Comparison of ENCODE assay signal across 1 cellular context in the genomic region with DNA sequence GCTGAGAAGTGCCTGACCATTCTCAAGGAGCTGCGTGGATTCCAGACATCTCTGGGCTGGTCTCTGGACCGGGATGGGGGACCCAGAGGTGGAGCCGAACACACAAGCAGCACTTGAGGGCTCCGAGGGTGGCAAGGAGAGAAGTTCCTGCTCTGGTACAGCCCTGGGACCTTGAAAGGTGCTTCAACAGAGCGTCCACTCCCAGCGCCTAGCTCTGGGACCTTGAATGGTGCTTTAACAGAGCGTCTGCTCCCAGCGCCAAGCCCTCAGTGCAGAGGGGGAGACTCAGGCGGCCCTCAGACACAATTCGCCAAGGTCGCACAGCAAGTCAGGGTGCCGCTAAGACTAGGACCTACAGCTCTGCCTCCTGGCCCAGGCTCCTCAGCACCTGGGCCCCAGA.
TF ChIP-seq lines count a peak whose summit lies in the region.

No MANE protein-coding gene starts in this region.

TF ChIP-seq in WTC11, 78 proteins besides CTCF, POLR2A, EP300 and RAD21 (continued from another document):
- TF ChIP-seq, protein P1, sequence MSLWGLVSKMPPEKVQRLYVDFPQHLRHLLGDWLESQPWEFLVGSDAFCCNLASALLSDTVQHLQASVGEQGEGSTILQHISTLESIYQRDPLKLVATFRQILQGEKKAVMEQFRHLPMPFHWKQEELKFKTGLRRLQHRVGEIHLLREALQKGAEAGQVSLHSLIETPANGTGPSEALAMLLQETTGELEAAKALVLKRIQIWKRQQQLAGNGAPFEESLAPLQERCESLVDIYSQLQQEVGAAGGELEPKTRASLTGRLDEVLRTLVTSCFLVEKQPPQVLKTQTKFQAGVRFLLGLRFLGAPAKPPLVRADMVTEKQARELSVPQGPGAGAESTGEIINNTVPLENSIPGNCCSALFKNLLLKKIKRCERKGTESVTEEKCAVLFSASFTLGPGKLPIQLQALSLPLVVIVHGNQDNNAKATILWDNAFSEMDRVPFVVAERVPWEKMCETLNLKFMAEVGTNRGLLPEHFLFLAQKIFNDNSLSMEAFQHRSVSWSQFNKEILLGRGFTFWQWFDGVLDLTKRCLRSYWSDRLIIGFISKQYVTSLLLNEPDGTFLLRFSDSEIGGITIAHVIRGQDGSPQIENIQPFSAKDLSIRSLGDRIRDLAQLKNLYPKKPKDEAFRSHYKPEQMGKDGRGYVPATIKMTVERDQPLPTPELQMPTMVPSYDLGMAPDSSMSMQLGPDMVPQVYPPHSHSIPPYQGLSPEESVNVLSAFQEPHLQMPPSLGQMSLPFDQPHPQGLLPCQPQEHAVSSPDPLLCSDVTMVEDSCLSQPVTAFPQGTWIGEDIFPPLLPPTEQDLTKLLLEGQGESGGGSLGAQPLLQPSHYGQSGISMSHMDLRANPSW (CRISPR knock-in tag; conservative IDR thresholded peaks at IDR 0.05; ENCODE audit: low read depth) = no peak
- TF ChIP-seq GABPB1 (CRISPR knock-in tag; IDR thresholded peaks at IDR 0.05) = no peak
- TF ChIP-seq, protein P2, sequence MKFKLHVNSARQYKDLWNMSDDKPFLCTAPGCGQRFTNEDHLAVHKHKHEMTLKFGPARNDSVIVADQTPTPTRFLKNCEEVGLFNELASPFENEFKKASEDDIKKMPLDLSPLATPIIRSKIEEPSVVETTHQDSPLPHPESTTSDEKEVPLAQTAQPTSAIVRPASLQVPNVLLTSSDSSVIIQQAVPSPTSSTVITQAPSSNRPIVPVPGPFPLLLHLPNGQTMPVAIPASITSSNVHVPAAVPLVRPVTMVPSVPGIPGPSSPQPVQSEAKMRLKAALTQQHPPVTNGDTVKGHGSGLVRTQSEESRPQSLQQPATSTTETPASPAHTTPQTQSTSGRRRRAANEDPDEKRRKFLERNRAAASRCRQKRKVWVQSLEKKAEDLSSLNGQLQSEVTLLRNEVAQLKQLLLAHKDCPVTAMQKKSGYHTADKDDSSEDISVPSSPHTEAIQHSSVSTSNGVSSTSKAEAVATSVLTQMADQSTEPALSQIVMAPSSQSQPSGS (CRISPR knock-in tag; IDR thresholded peaks at IDR 0.05; ENCODE audit: borderline replicate concordance, low read depth) = no peak
- TF ChIP-seq ATF1 (CRISPR knock-in tag; IDR thresholded peaks at IDR 0.05) = no peak
- TF ChIP-seq, protein P3, sequence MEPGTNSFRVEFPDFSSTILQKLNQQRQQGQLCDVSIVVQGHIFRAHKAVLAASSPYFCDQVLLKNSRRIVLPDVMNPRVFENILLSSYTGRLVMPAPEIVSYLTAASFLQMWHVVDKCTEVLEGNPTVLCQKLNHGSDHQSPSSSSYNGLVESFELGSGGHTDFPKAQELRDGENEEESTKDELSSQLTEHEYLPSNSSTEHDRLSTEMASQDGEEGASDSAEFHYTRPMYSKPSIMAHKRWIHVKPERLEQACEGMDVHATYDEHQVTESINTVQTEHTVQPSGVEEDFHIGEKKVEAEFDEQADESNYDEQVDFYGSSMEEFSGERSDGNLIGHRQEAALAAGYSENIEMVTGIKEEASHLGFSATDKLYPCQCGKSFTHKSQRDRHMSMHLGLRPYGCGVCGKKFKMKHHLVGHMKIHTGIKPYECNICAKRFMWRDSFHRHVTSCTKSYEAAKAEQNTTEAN (CRISPR knock-in tag; IDR thresholded peaks at IDR 0.05) = no peak
- no peak for TF ChIP-seq ZNF416 (CRISPR knock-in tag; IDR thresholded peaks at IDR 0.05)
- TF ChIP-seq, protein P4, sequence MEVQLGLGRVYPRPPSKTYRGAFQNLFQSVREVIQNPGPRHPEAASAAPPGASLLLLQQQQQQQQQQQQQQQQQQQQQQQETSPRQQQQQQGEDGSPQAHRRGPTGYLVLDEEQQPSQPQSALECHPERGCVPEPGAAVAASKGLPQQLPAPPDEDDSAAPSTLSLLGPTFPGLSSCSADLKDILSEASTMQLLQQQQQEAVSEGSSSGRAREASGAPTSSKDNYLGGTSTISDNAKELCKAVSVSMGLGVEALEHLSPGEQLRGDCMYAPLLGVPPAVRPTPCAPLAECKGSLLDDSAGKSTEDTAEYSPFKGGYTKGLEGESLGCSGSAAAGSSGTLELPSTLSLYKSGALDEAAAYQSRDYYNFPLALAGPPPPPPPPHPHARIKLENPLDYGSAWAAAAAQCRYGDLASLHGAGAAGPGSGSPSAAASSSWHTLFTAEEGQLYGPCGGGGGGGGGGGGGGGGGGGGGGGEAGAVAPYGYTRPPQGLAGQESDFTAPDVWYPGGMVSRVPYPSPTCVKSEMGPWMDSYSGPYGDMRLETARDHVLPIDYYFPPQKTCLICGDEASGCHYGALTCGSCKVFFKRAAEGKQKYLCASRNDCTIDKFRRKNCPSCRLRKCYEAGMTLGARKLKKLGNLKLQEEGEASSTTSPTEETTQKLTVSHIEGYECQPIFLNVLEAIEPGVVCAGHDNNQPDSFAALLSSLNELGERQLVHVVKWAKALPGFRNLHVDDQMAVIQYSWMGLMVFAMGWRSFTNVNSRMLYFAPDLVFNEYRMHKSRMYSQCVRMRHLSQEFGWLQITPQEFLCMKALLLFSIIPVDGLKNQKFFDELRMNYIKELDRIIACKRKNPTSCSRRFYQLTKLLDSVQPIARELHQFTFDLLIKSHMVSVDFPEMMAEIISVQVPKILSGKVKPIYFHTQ (CRISPR knock-in tag; IDR thresholded peaks at IDR 0.05) = no peak
- TF ChIP-seq ELF4 (CRISPR knock-in tag; IDR thresholded peaks at IDR 0.05; ENCODE audit: low read depth) = no peak
- TF ChIP-seq ZNF671 (CRISPR knock-in tag; IDR thresholded peaks at IDR 0.05) = no peak
- TF ChIP-seq SMAD4 (CRISPR knock-in tag; IDR thresholded peaks at IDR 0.05) = no peak
- TF ChIP-seq CREM (CRISPR knock-in tag; IDR thresholded peaks at IDR 0.05) = no peak
- TF ChIP-seq, protein P5, sequence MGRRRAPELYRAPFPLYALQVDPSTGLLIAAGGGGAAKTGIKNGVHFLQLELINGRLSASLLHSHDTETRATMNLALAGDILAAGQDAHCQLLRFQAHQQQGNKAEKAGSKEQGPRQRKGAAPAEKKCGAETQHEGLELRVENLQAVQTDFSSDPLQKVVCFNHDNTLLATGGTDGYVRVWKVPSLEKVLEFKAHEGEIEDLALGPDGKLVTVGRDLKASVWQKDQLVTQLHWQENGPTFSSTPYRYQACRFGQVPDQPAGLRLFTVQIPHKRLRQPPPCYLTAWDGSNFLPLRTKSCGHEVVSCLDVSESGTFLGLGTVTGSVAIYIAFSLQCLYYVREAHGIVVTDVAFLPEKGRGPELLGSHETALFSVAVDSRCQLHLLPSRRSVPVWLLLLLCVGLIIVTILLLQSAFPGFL (CRISPR knock-in tag; IDR thresholded peaks at IDR 0.05; ENCODE audit: borderline replicate concordance) = no peak
- TF ChIP-seq, protein P6, sequence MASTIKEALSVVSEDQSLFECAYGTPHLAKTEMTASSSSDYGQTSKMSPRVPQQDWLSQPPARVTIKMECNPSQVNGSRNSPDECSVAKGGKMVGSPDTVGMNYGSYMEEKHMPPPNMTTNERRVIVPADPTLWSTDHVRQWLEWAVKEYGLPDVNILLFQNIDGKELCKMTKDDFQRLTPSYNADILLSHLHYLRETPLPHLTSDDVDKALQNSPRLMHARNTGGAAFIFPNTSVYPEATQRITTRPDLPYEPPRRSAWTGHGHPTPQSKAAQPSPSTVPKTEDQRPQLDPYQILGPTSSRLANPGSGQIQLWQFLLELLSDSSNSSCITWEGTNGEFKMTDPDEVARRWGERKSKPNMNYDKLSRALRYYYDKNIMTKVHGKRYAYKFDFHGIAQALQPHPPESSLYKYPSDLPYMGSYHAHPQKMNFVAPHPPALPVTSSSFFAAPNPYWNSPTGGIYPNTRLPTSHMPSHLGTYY (CRISPR knock-in tag; IDR thresholded peaks at IDR 0.05) = no peak
- TF ChIP-seq, protein P7, sequence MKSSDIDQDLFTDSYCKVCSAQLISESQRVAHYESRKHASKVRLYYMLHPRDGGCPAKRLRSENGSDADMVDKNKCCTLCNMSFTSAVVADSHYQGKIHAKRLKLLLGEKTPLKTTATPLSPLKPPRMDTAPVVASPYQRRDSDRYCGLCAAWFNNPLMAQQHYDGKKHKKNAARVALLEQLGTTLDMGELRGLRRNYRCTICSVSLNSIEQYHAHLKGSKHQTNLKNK (CRISPR knock-in tag; IDR thresholded peaks at IDR 0.05) = no peak
